In the genomic region with DNA sequence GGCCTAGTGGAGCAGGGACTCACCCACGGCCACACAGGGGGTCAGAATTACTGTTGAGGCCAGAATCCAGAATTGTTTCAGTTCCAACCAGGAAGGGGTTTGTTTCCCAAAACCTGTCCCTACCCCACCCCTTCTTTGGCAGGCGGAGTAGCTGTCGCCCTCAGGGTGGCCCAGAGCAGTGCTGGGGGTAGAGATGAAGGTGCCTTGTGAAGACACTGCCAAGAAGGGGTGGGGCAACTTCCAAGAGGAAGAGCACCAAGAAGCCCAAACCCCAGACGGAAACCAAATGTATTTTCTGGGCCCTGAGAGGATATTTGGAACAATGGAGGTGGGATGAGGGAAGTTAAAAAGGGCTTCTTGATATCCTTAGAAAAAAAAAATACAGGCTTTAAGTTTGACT, we compare ENCODE assay signal across 17 cellular contexts. TPM values are rescaled to one million over a fixed set of nuclear protein-coding genes. Genes with fewer than 3 reads are reported as not detected.
A peak's percentile ranks its signal among the peaks of the same experiment; 100 is the strongest.
DNase-seq lines count a peak whose midpoint lies in the region; ATAC-seq and TF ChIP-seq lines count a peak whose summit lies in the region.
"Had no signal": no experiment of that assay in that cellular context is flagged by ENCODE, and none has a peak within 500 bp of the region (broad histone marks: within the 10 kb centered on the region; RNA-seq: fewer than 3 reads in every experiment).

No MANE protein-coding gene starts in this region.

- no peak overlapping the region for H3K9ac ChIP-seq in IMR-90 (ENCODE audit: low read depth, low read length)

- H2BK15ac ChIP-seq in IMR-90 (ENCODE audit: low read depth, low read length): peak overlapping the region; percentile 75; the same call in 2 of the 3 replicates

- DNase-seq in IMR-90 (no peak), endothelial cell (ENCODE audit: low spot score) (no peak), nephron progenitor cell (no peak), suprapubic skin (ENCODE audit: low spot score in 2 of 2) (no peak), NCI-H526 (lab: John Stamatoyannopoulos, UW) (no peak), DMS114 treated with DMSO at 0.1 percent for 48 hours (lab: John Stamatoyannopoulos, UW; ENCODE audit: unreplicated experiment) (no peak)
- DNase-seq in stimulated activated effector memory CD8-positive, alpha-beta T cell treated with anti-CD3 and anti-CD28 coated beads, Interleukin-12 subunit alpha, Interleukin-12 subunit beta, amount 100 ng/mL, for 72 hours (ENCODE audit: low spot score in 2 of 2): no peak
- DNase-seq in effector memory CD4-positive, alpha-beta T cell: no peak
- DNase-seq: activated CD4-positive, alpha-beta memory T cell treated with anti-CD3 and anti-CD28 coated beads, Interleukin-2, amount 10 ng/mL, durations not matched to agents 7 days and 5 days; activated gamma-delta T cell; CD8-positive, alpha-beta T cell; immature natural killer cell; MV-4-11; naive thymus-derived CD4-positive, alpha-beta T cell; NCI-H226 had no signal

- intact Hi-C loops in IMR-90 (cut with micrococcal nuclease): no loop called here

- no peak for TF ChIP-seq RAD21 in IMR-90 (IDR thresholded peaks at IDR 0.05; ENCODE audit: low read length)

- TF ChIP-seq EP300 in suprapubic skin (IDR thresholded peaks at IDR 0.05): no peak

- peak overlapping the region in 1 of 2 experiments; percentile 57; a peak in 2 of 4 replicates for H4K8ac ChIP-seq in IMR-90 (ENCODE audit: low read depth in 2 of 2, low read length in 2 of 2)

- 100% methylated on average over 1 of the region's 4 CpGs; no CpG with 5 or more reads in 1 of the 2 experiments for WGBS in IMR-90 (ENCODE audit: extremely low coverage in 2 of 2, insufficient read length in 1 of 2), 2 experiments
- WGBS in suprapubic skin: 43% methylated on average over 4 of the region's 4 CpGs

- peak overlapping the region; percentile 51 for H3K18ac ChIP-seq in IMR-90 (ENCODE audit: low read depth, low read length)

- H3K27ac ChIP-seq in IMR-90 (ENCODE audit: insufficient read depth, low read length) (peak overlapping the region; percentile 78), suprapubic skin (peak overlapping the region; percentile 82)
- no peak overlapping the region for H3K27ac ChIP-seq in effector memory CD4-positive, alpha-beta T cell (ENCODE audit: insufficient read depth, low read length, poor library complexity, severe bottlenecking)

- H3K4ac ChIP-seq in IMR-90 (ENCODE audit: low read depth, low read length): peak overlapping the region; percentile 72

- no peak overlapping the region for H3K4me3 ChIP-seq in IMR-90 (ENCODE audit: insufficient read depth, low read depth, low read length)
- H3K4me3 ChIP-seq in suprapubic skin: no peak overlapping the region
- no peak overlapping the region for H3K4me3 ChIP-seq in effector memory CD4-positive, alpha-beta T cell (ENCODE audit: insufficient read depth, low read depth, low read length, poor library complexity, severe bottlenecking)

- H2BK5ac ChIP-seq in IMR-90 (ENCODE audit: low read depth, low read length, poor library complexity, severe bottlenecking): peak overlapping the region; percentile 73

- peak overlapping the region; percentile 26 for H2AFZ ChIP-seq in IMR-90 (replicated peaks; ENCODE audit: low read length, poor library complexity)

- H3K36me3 Mint-ChIP-seq in endothelial cell (ENCODE audit: low read depth, unreplicated experiment) (peaks cover 21% of the 10 kb centered on the region), nephron progenitor cell (ENCODE audit: low read depth) (peaks cover 21% of the 10 kb centered on the region)
- no peaks in the 10 kb centered on the region for H3K36me3 Mint-ChIP-seq in stimulated activated effector memory CD8-positive, alpha-beta T cell treated with anti-CD3 and anti-CD28 coated beads, Interleukin-12 subunit alpha, Interleukin-12 subunit beta, amount 100 ng/mL, for 72 hours
- H3K36me3 Mint-ChIP-seq: CD8-positive, alpha-beta T cell; immature natural killer cell; naive thymus-derived CD4-positive, alpha-beta T cell had no signal

- TF ChIP-seq CTCF in IMR-90 (conservative IDR thresholded peaks at IDR 0.05; ENCODE audit: low read depth, low read length) (no peak), endothelial cell (IDR thresholded peaks at IDR 0.05; ENCODE audit: unreplicated experiment) (no peak), nephron progenitor cell (IDR thresholded peaks at IDR 0.05) (no peak), suprapubic skin (IDR thresholded peaks at IDR 0.05) (no peak)

- TF ChIP-seq POLR2A in IMR-90 (IDR thresholded peaks at IDR 0.05; ENCODE audit: low read depth, low read length) (no peak), suprapubic skin (IDR thresholded peaks at IDR 0.05) (no peak)

- dilution Hi-C loops in IMR-90 (cut with HindIII; ENCODE audit: low sequenced_read_pairs, unreplicated experiment): no loop called here

- CTCF ChIA-PET in IMR-90 (lab: Yijun Ruan, JAX): interaction anchor here (0.7 to 1.0 kb wide), 2 partner anchors 37 to 49 kb away, joined by 3 to 4 read pairs; no protein-coding TSS in a partner anchor

- ATAC-seq in IMR-90 (ENCODE audit: low read depth): no peak
- ATAC-seq in stimulated activated effector memory CD8-positive, alpha-beta T cell treated with anti-CD3 and anti-CD28 coated beads, Interleukin-12 subunit alpha, Interleukin-12 subunit beta, amount 100 ng/mL, for 72 hours: no peak
- ATAC-seq: CD8-positive, alpha-beta T cell; naive thymus-derived CD4-positive, alpha-beta T cell had no signal

- H3K9me3 Mint-ChIP-seq in endothelial cell (ENCODE audit: unreplicated experiment) (no peaks in the 10 kb centered on the region), nephron progenitor cell (no peaks in the 10 kb centered on the region)
- no peaks in the 10 kb centered on the region for H3K9me3 Mint-ChIP-seq in stimulated activated effector memory CD8-positive, alpha-beta T cell treated with anti-CD3 and anti-CD28 coated beads, Interleukin-12 subunit alpha, Interleukin-12 subunit beta, amount 100 ng/mL, for 72 hours
- H3K9me3 Mint-ChIP-seq: activated CD4-positive, alpha-beta memory T cell treated with anti-CD3 and anti-CD28 coated beads, Interleukin-2, amount 10 ng/mL, durations not matched to agents 7 days and 5 days; CD8-positive, alpha-beta T cell; central memory CD8-positive, alpha-beta T cell; immature natural killer cell; T-helper 2 cell treated with Interferon-gamma antibody and Interleukin-4, amounts not matched to agents 5 μg/mL and 100 μg/mL, for 36 hours had no signal

- H3K14ac ChIP-seq in IMR-90 (replicated peaks; ENCODE audit: low read depth, low read length): peak overlapping the region; percentile 36; the same call in 1 of the 2 replicates

- H3K23ac ChIP-seq in IMR-90 (ENCODE audit: low read depth, low read length): peak overlapping the region; percentile 80; the same call in 1 of the 2 replicates

- no peak overlapping the region for H3K56ac ChIP-seq in IMR-90 (ENCODE audit: extremely low read depth, insufficient read depth, low read length)

- no peaks in the 10 kb centered on the region for H3K27me3 ChIP-seq in IMR-90 (ENCODE audit: control insufficient read depth, insufficient read depth, low read length)
- H3K27me3 ChIP-seq in suprapubic skin: no peaks in the 10 kb centered on the region
- no peaks in the 10 kb centered on the region for H3K27me3 ChIP-seq in effector memory CD4-positive, alpha-beta T cell (replicated peaks; ENCODE audit: control insufficient read depth, insufficient read depth, low read length, poor library complexity, severe bottlenecking)

- H3K4me3 Mint-ChIP-seq in endothelial cell (ENCODE audit: unreplicated experiment): no peak overlapping the region
- H3K4me3 Mint-ChIP-seq in nephron progenitor cell: no peak overlapping the region
- no peak overlapping the region for H3K4me3 Mint-ChIP-seq in stimulated activated effector memory CD8-positive, alpha-beta T cell treated with anti-CD3 and anti-CD28 coated beads, Interleukin-12 subunit alpha, Interleukin-12 subunit beta, amount 100 ng/mL, for 72 hours
- H3K4me3 Mint-ChIP-seq: activated CD4-positive, alpha-beta memory T cell treated with anti-CD3 and anti-CD28 coated beads, Interleukin-2, amount 10 ng/mL, durations not matched to agents 7 days and 5 days; CD8-positive, alpha-beta T cell; central memory CD8-positive, alpha-beta T cell; immature natural killer cell; naive thymus-derived CD4-positive, alpha-beta T cell; T-helper 2 cell treated with Interferon-gamma antibody and Interleukin-4, amounts not matched to agents 5 μg/mL and 100 μg/mL, for 36 hours had no signal

- H3K4me2 ChIP-seq in IMR-90 (ENCODE audit: low read depth, low read length): no peak overlapping the region

- in situ Hi-C loops in IMR-90 (cut with MboI; ENCODE audit: low sequenced_read_pairs): no loop called here

- H4K5ac ChIP-seq in IMR-90 (ENCODE audit: low read depth, low read length): peak overlapping the region; percentile 52

- peak overlapping the region; percentile 87 for H2AK5ac ChIP-seq in IMR-90 (ENCODE audit: low read depth, low read length)

- no peaks in the 10 kb centered on the region for H3K9me3 ChIP-seq in IMR-90 (ENCODE audit: control insufficient read depth, insufficient read depth, low read length)
- no peaks in the 10 kb centered on the region for H3K9me3 ChIP-seq in suprapubic skin
- H3K9me3 ChIP-seq in effector memory CD4-positive, alpha-beta T cell (ENCODE audit: control insufficient read depth, low read length): no peaks in the 10 kb centered on the region

- peaks cover 10% of the 10 kb centered on the region for H3K27me3 Mint-ChIP-seq in endothelial cell (ENCODE audit: unreplicated experiment)
- H3K27me3 Mint-ChIP-seq in nephron progenitor cell (ENCODE audit: low read depth, poor library complexity): no peaks in the 10 kb centered on the region
- H3K27me3 Mint-ChIP-seq: activated CD4-positive, alpha-beta memory T cell treated with anti-CD3 and anti-CD28 coated beads, Interleukin-2, amount 10 ng/mL, durations not matched to agents 7 days and 5 days; naive thymus-derived CD4-positive, alpha-beta T cell had no signal

- H3K36me3 ChIP-seq in IMR-90 (ENCODE audit: control insufficient read depth, insufficient read depth, low read length): peaks cover 13% of the 10 kb centered on the region
- H3K36me3 ChIP-seq in suprapubic skin: no peaks in the 10 kb centered on the region
- H3K36me3 ChIP-seq in effector memory CD4-positive, alpha-beta T cell (ENCODE audit: control insufficient read depth, insufficient read depth, low read length): no peaks in the 10 kb centered on the region

- H2BK20ac ChIP-seq in IMR-90 (ENCODE audit: low read depth, low read length): peak overlapping the region; percentile 54

- no TSS peak for BruUV-seq in IMR-90 (replicated peaks; lab: Mats Ljungman, UMichigan)

- H2BK120ac ChIP-seq in IMR-90 (ENCODE audit: low read depth, low read length): peak overlapping the region; percentile 45

- peaks cover 71% of the 10 kb centered on the region for H3K4me1 Mint-ChIP-seq in endothelial cell (ENCODE audit: unreplicated experiment)
- peaks cover 74% of the 10 kb centered on the region for H3K4me1 Mint-ChIP-seq in nephron progenitor cell
- no peaks in the 10 kb centered on the region for H3K4me1 Mint-ChIP-seq in stimulated activated effector memory CD8-positive, alpha-beta T cell treated with anti-CD3 and anti-CD28 coated beads, Interleukin-12 subunit alpha, Interleukin-12 subunit beta, amount 100 ng/mL, for 72 hours
- H3K4me1 Mint-ChIP-seq: activated CD4-positive, alpha-beta memory T cell treated with anti-CD3 and anti-CD28 coated beads, Interleukin-2, amount 10 ng/mL, durations not matched to agents 7 days and 5 days; central memory CD8-positive, alpha-beta T cell; immature natural killer cell had no signal

- H4K91ac ChIP-seq in IMR-90 (ENCODE audit: insufficient read depth, low read depth, low read length): peak overlapping the region; percentile 65

- H3K4me1 ChIP-seq in IMR-90 (ENCODE audit: control insufficient read depth, insufficient read depth, low read length) (peaks cover 55% of the 10 kb centered on the region), suprapubic skin (peaks cover 82% of the 10 kb centered on the region)
- no peaks in the 10 kb centered on the region for H3K4me1 ChIP-seq in effector memory CD4-positive, alpha-beta T cell (ENCODE audit: control insufficient read depth, insufficient read depth, low read length, poor library complexity, severe bottlenecking)

- peak overlapping the region; percentile 87 for H3K27ac Mint-ChIP-seq in endothelial cell (ENCODE audit: unreplicated experiment)
- H3K27ac Mint-ChIP-seq in nephron progenitor cell: peak overlapping the region; percentile 83
- no peak overlapping the region for H3K27ac Mint-ChIP-seq in stimulated activated effector memory CD8-positive, alpha-beta T cell treated with anti-CD3 and anti-CD28 coated beads, Interleukin-12 subunit alpha, Interleukin-12 subunit beta, amount 100 ng/mL, for 72 hours
- H3K27ac Mint-ChIP-seq: activated CD4-positive, alpha-beta memory T cell treated with anti-CD3 and anti-CD28 coated beads, Interleukin-2, amount 10 ng/mL, durations not matched to agents 7 days and 5 days; CD8-positive, alpha-beta T cell; immature natural killer cell; naive thymus-derived CD4-positive, alpha-beta T cell; T-helper 2 cell treated with Interferon-gamma antibody and Interleukin-4, amounts not matched to agents 5 μg/mL and 100 μg/mL, for 36 hours had no signal

- peaks cover 31 to 74% of the 10 kb centered on the region in 2 experiments for H3K79me1 ChIP-seq in IMR-90 (ENCODE audit: low read depth in 1 of 2, low read length in 2 of 2)

- POLR2A ChIA-PET in IMR-90 (lab: Charles Lee; ENCODE audit: unreplicated experiment): no interaction called here

- peaks cover 66% of the 10 kb centered on the region for H4K20me1 ChIP-seq in IMR-90 (ENCODE audit: insufficient read depth, low read length)

- H3K9me1 ChIP-seq in IMR-90 (ENCODE audit: insufficient read depth, low read length): peaks cover 61% of the 10 kb centered on the region

- peak overlapping the region; percentile 84 for H2AK9ac ChIP-seq in IMR-90 (replicated peaks; ENCODE audit: low read depth, low read length, poor library complexity)

RNA-seq across cellular contexts. Expression of a gene that starts 11.4 kb away (rescaled TPM):
- total RNA-seq in IMR-90 (2012; rRNA removed): 30.3 and 30.5 TPM in 2 replicates
- polyA plus RNA-seq in IMR-90 (2012; rRNA removed): 80.4 and 101 TPM in 2 replicates
- 41.4 and 74.0 TPM in 2 replicates for polyA plus RNA-seq in IMR-90 (2012; cell fraction: cytosol; rRNA removed)
- polyA plus RNA-seq in IMR-90 (2012; cell fraction: nucleus; rRNA removed; ENCODE audit: low replicate concordance): 81.4 and 121 TPM in 2 replicates
- 178 TPM for total RNA-seq in endothelial cell (ENCODE audit: unreplicated experiment)
- 100 to 1,000 TPM in 3 of 4 donors, 10 to 100 TPM in 1; 94.6 to 157 (median 134) TPM for total RNA-seq in suprapubic skin

RNA-seq across cellular contexts. Expression of a gene that starts 47.0 kb away (rescaled TPM):
- 7,310 and 7,583 TPM in 2 replicates for total RNA-seq in IMR-90 (2012; rRNA removed)
- 6,296 and 6,747 TPM in 2 replicates for polyA plus RNA-seq in IMR-90 (2012; rRNA removed)
- polyA plus RNA-seq in IMR-90 (2012; cell fraction: cytosol; rRNA removed): 5,609 and 17,745 TPM in 2 replicates
- 873 and 3,349 TPM in 2 replicates for polyA plus RNA-seq in IMR-90 (2012; cell fraction: nucleus; rRNA removed; ENCODE audit: low replicate concordance)
- total RNA-seq in endothelial cell (ENCODE audit: unreplicated experiment): 2,784 TPM
- 1,000 to 10,000 TPM; 1,684 to 3,537 (median 3,314) TPM for total RNA-seq in suprapubic skin
